In the genomic region with DNA sequence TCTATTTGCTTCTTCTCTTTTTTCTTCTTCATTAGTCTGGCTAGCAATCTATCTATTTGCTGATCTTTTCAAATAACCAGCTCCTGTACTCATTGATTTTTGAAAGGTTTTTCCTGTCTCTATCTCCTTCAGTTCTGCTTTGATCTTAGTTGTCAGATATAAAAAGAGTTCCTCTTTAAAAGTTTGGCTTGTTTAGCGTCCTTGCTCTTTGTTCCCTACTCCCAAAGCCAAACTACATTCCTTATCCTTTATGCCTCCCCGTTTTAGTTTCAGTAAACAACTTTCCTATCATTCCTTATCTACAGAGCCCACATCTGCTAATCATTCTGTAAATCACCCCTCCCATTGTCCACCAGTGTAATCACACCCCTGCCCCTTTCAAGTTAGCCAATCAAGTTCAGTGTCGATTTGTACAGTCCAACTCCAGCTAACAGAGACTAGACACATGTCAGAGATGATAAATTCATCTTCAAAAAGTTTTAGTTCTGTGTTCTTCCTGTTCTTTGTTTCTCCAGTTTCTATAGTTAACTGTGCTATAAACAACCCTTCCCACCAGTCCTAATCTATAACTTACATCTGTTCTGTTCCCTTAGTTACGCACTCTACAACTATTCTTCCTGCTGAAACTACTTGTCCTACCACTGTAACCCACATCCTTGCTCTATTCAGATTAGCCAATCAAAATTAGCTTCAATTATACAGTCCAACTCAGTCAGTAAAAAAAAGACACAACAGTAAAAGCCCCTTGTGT, we compare ENCODE assay signal across 13 cellular contexts. TPM values are rescaled to one million over a fixed set of nuclear protein-coding genes. Genes with fewer than 3 reads are reported as not detected.
DNase-seq lines count a peak whose midpoint lies in the region; ATAC-seq and TF ChIP-seq lines count a peak whose summit lies in the region.
"Had no signal": no experiment of that assay in that cellular context is flagged by ENCODE, and none has a peak within 500 bp of the region (broad histone marks: within the 10 kb centered on the region; RNA-seq: fewer than 3 reads in every experiment).

No MANE protein-coding gene starts in this region.

- H3K36me3 Mint-ChIP-seq in nephron progenitor cell (ENCODE audit: low read depth), result peaks cover 7% of the 10 kb centered on the region
- H3K36me3 Mint-ChIP-seq: naive thymus-derived CD8-positive, alpha-beta T cell had no signal

- no peaks in the 10 kb centered on the region for H3K27me3 ChIP-seq in OCI-LY3 (ENCODE audit: low read depth, low read length)
- no peaks in the 10 kb centered on the region for H3K27me3 ChIP-seq in ectodermal cell (ENCODE audit: control insufficient read depth, insufficient read depth, low read length, poor library complexity, severe bottlenecking)
- H3K27me3 ChIP-seq in transverse colon, result no peaks in the 10 kb centered on the region

- H3K9ac ChIP-seq in OCI-LY3 (ENCODE audit: low read length), result no peak overlapping the region

- no peaks in the 10 kb centered on the region for H3K36me3 ChIP-seq in OCI-LY3 (replicated peaks; ENCODE audit: low read depth, low read length)
- H3K36me3 ChIP-seq in ectodermal cell (ENCODE audit: control insufficient read depth, insufficient read depth, low read length), result no peaks in the 10 kb centered on the region
- no peaks in the 10 kb centered on the region for H3K36me3 ChIP-seq in transverse colon
- H3K36me3 ChIP-seq: thoracic aorta had no signal

- DNase-seq in nephron progenitor cell, result no peak
- no peak for DNase-seq in SW480 (ENCODE audit: low spot score)
- DNase-seq in AG08395 (ENCODE audit: low spot score), result no peak
- no peak for DNase-seq in NCI-H510A (lab: John Stamatoyannopoulos, UW)
- no peak for DNase-seq in transverse colon
- DNase-seq: activated T-cell treated with anti-CD3 and anti-CD28 coated beads for 4 hours; naive thymus-derived CD8-positive, alpha-beta T cell; retina had no signal

- TF ChIP-seq CTCF in OCI-LY3 (IDR thresholded peaks at IDR 0.05; ENCODE audit: low read depth, low read length), result no peak
- TF ChIP-seq CTCF in nephron progenitor cell (IDR thresholded peaks at IDR 0.05), result no peak
- no peak for TF ChIP-seq CTCF in transverse colon (IDR thresholded peaks at IDR 0.05)

- H3K4me1 ChIP-seq in OCI-LY3 (ENCODE audit: low read length), result peaks cover 11% of the 10 kb centered on the region
- H3K4me1 ChIP-seq in ectodermal cell (ENCODE audit: control insufficient read depth, insufficient read depth, low read length), result peaks cover 11% of the 10 kb centered on the region
- no peaks in the 10 kb centered on the region for H3K4me1 ChIP-seq in transverse colon

- TF ChIP-seq POLR2A in transverse colon (IDR thresholded peaks at IDR 0.05), result no peak

- intact Hi-C loops in transverse colon (cut with DNase I; ENCODE audit: low total_unique reads), result no loop called here

- no peaks in the 10 kb centered on the region for H4K20me1 ChIP-seq in OCI-LY3 (ENCODE audit: insufficient read depth, low read length)

- ATAC-seq in GM18868 (IDR thresholded peaks at IDR 0.05; ENCODE audit: unreplicated experiment), result peak; percentile 57

- in situ Hi-C loops in transverse colon (cut with MboI; ENCODE audit: low pct_ligation_motif_present in 1 of 4, low pct_unique_long_range_greater_than_20kb in 1 of 4, low sequenced_read_pairs in 3 of 4), result loop anchor here in 3 of 4 donors (10.0 to 25.0 kb wide), 2 partner anchors 65 to 327 kb away; no protein-coding TSS in a partner anchor

- H3K9me3 ChIP-seq in OCI-LY3 (ENCODE audit: insufficient read depth, low read length) (no peaks in the 10 kb centered on the region), ectodermal cell (ENCODE audit: control insufficient read depth, low read length) (no peaks in the 10 kb centered on the region), transverse colon (peaks cover 0 to 6% of the 10 kb centered on the region in 2 donors)
- H3K9me3 ChIP-seq: thoracic aorta had no signal

- no peak overlapping the region for H3K4me3 ChIP-seq in OCI-LY3 (ENCODE audit: low read length)
- no peak overlapping the region for H3K4me3 ChIP-seq in ectodermal cell (ENCODE audit: insufficient read depth, low read depth, low read length)
- H3K4me3 ChIP-seq in transverse colon, result no peak overlapping the region
- H3K4me3 ChIP-seq: thoracic aorta had no signal

- H3K9me3 Mint-ChIP-seq in nephron progenitor cell, result peaks cover 22% of the 10 kb centered on the region

- no peak for TF ChIP-seq EP300 in transverse colon (IDR thresholded peaks at IDR 0.05; ENCODE audit: low read depth)

- WGBS in ectodermal cell, 2 experiments, result 85% methylated on average over 4 of the region's 4 CpGs
- 32 to 35% methylated on average over 4 of the region's 4 CpGs for WGBS in transverse colon (ENCODE audit: low coverage in 1 of 2), 2 donors

- peaks cover 44% of the 10 kb centered on the region for H3K4me1 Mint-ChIP-seq in nephron progenitor cell

- H3K4me3 Mint-ChIP-seq in nephron progenitor cell, result no peak overlapping the region
- H3K4me3 Mint-ChIP-seq: naive thymus-derived CD8-positive, alpha-beta T cell had no signal

- peak overlapping the region; percentile 93 for H3K27ac Mint-ChIP-seq in nephron progenitor cell
- H3K27ac Mint-ChIP-seq: naive thymus-derived CD8-positive, alpha-beta T cell had no signal

- peak overlapping the region; percentile 64; the same call in 1 of the 2 replicates for H2AFZ ChIP-seq in OCI-LY3 (ENCODE audit: low read depth, low read length)

- H3K27me3 Mint-ChIP-seq in nephron progenitor cell (ENCODE audit: low read depth, poor library complexity), result no peaks in the 10 kb centered on the region

- 0 out of 2 replicates have a peak overlapping the region, but pooled peaks have one; percentile 11 for H3K4me2 ChIP-seq in OCI-LY3 (ENCODE audit: low read length)

- no peak overlapping the region for H3K27ac ChIP-seq in OCI-LY3 (ENCODE audit: low read length)
- H3K27ac ChIP-seq in ectodermal cell (ENCODE audit: insufficient read depth, low read depth, low read length, poor library complexity, severe bottlenecking), result peak overlapping the region; percentile 72
- no peak overlapping the region for H3K27ac ChIP-seq in transverse colon
- H3K27ac ChIP-seq: epithelial cell of prostate, thoracic aorta had no signal

- H3K79me2 ChIP-seq in OCI-LY3 (ENCODE audit: low read length), result no peaks in the 10 kb centered on the region

RNA-seq across cellular contexts. Expression of gene TFPI, which starts 44.4 kb away (rescaled TPM):
- 65.0 TPM for polyA plus RNA-seq in ectodermal cell (2013, experiment 1 of 4)
- 55.1 TPM for polyA plus RNA-seq in ectodermal cell (2013, experiment 2 of 4)
- 43.3 TPM for polyA plus RNA-seq in ectodermal cell (2013, experiment 3 of 4)
- polyA plus RNA-seq in ectodermal cell (2013, experiment 4 of 4), result 40.7 TPM
- total RNA-seq in transverse colon, result 10 to 100 TPM in 3 of 4 donors, 1 to 10 TPM in 1; 7.1 to 28.9 (median 20.2) TPM
- total RNA-seq: naive thymus-derived CD8-positive, alpha-beta T cell had no signal
- polyA plus RNA-seq: naive thymus-derived CD8-positive, alpha-beta T cell had no signal
